Comparison of ENCODE assay signal across 14 cellular contexts in genomic region chr7:134922730-134923704, GRCh38.
A peak's percentile ranks its signal among the peaks of the same experiment; 100 is the strongest.
DNase-seq lines count a peak whose midpoint lies in the region; ATAC-seq and TF ChIP-seq lines count a peak whose summit lies in the region.
"Had no signal": no experiment of that assay in that cellular context is flagged by ENCODE, and none has a peak within 500 bp of the region (broad histone marks: within the 10 kb centered on the region; RNA-seq: fewer than 3 reads in every experiment).

No MANE protein-coding gene starts in this region.

- TF ChIP-seq EP300 in esophagus muscularis mucosa (IDR thresholded peaks at IDR 0.05): no peak

- H3K27me3 ChIP-seq in left ventricle myocardium inferior (ENCODE audit: low read depth) (no peaks in the 10 kb centered on the region), esophagus muscularis mucosa (no peaks in the 10 kb centered on the region), muscle layer of colon (ENCODE audit: control insufficient read depth in 1 of 2, insufficient read depth in 2 of 2, low read length in 2 of 2) (no peaks in the 10 kb centered on the region)

- H3K4me3 ChIP-seq in left ventricle myocardium inferior (no peak overlapping the region), esophagus muscularis mucosa (no peak overlapping the region), muscle layer of colon (ENCODE audit: low read depth in 1 of 2, low read length in 2 of 2) (no peak overlapping the region), foreskin fibroblast (ENCODE audit: low read depth in 1 of 2, low read length in 2 of 2) (no peak overlapping the region)

- intact Hi-C loops in left ventricle myocardium inferior (cut with micrococcal nuclease): no loop called here
- intact Hi-C loops in cardiac septum (cut with DNase I): no loop called here
- intact Hi-C loops in esophagus muscularis mucosa (cut with DNase I): no loop called here

- 62% methylated on average over 5 of the region's 5 CpGs for WGBS in esophagus muscularis mucosa

- TF ChIP-seq POLR2A in esophagus muscularis mucosa (IDR thresholded peaks at IDR 0.05; ENCODE audit: low read depth): no peak

- no peak for DNase-seq in left ventricle myocardium inferior
- DNase-seq in cardiac septum (ENCODE audit: low spot score): no peak
- DNase-seq in esophagus muscularis mucosa (ENCODE audit: extremely low spot score): no peak
- no peak for DNase-seq in germinal center (ENCODE audit: low spot score)
- no peak for DNase-seq in foreskin fibroblast
- no peak for DNase-seq in stimulated activated CD4-positive, alpha-beta T cell treated with anti-CD3 and anti-CD28 coated beads, Interleukin-4, amount 100 ng/mL, for 4 hours
- DNase-seq: C1 segment of cervical spinal cord, H7, MV-4-11, NCI-H1417, NCI-H187 treated with DMSO at 0.1 percent for 48 hours, NCI-H526 treated with DMSO at 0.1 percent for 48 hours had no signal

- no peak for ATAC-seq in HG03139 (IDR thresholded peaks at IDR 0.05; ENCODE audit: unreplicated experiment)

- TF ChIP-seq CTCF in left ventricle myocardium inferior (IDR thresholded peaks at IDR 0.05; ENCODE audit: borderline replicate concordance): no peak
- TF ChIP-seq CTCF in esophagus muscularis mucosa (IDR thresholded peaks at IDR 0.05): no peak
- TF ChIP-seq CTCF in foreskin fibroblast (IDR thresholded peaks at IDR 0.05; ENCODE audit: low read depth, low read length): no peak

- no peaks in the 10 kb centered on the region for H3K9me3 ChIP-seq in left ventricle myocardium inferior (replicated peaks)
- H3K9me3 ChIP-seq in esophagus muscularis mucosa: no peaks in the 10 kb centered on the region
- no peaks in the 10 kb centered on the region for H3K9me3 ChIP-seq in muscle layer of colon (ENCODE audit: low read length)

- H3K9ac ChIP-seq in muscle layer of colon (ENCODE audit: low read length): no peak overlapping the region

- H3K36me3 ChIP-seq in left ventricle myocardium inferior (peaks cover 11% of the 10 kb centered on the region), esophagus muscularis mucosa (peaks cover 0 to 11% (median 0%) of the 10 kb centered on the region in 4 donors), muscle layer of colon (ENCODE audit: insufficient read depth, low read length) (no peaks in the 10 kb centered on the region)

- H3K27ac ChIP-seq in left ventricle myocardium inferior (replicated peaks): peak overlapping the region; percentile 54
- peak overlapping the region; percentile 53 to 89 (median 70) for H3K27ac ChIP-seq in esophagus muscularis mucosa (replicated peaks in 1 of 4)
- H3K27ac ChIP-seq in muscle layer of colon (ENCODE audit: low read depth, low read length): peak overlapping the region; percentile 19

- H3K4me1 ChIP-seq in left ventricle myocardium inferior (peaks cover 72% of the 10 kb centered on the region), esophagus muscularis mucosa (peaks cover 43 to 84% (median 74%) of the 10 kb centered on the region in 4 donors), muscle layer of colon (ENCODE audit: insufficient read depth, low read length) (peaks cover 48% of the 10 kb centered on the region)

Comparison
In these comparisons a context has a peak if more than half of its experiments do, and no peak if none do; other contexts are left out.
1. H3K27ac ChIP-seq: peak in every context shown above with its lines; median percentile 70 in esophagus muscularis mucosa; 54 in left ventricle myocardium inferior; 19 in muscle layer of colon.